8 cellular contexts compared by ENCODE assay signal in the genomic region with DNA sequence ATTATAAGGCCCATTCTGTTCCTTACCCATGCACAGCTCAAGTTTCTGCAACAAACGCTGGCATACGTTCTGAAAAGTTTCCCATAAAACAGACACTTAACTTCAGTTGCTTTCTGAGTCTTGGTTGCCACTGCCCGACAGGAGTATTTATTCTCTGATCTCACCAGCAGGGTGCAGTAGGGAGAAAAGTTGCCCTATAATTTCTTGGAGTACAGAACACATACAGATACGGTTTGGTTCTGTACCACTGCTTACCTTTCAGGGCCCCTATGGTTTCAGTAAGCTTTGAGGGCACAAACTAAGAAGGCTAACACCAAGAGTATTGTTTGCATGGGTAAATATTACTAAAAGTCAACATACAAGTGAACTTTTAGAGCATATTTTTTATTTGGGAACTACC.
A peak's percentile ranks its signal among the peaks of the same experiment; 100 is the strongest.
DNase-seq lines count a peak whose midpoint lies in the region; ATAC-seq and TF ChIP-seq lines count a peak whose summit lies in the region.

No MANE protein-coding gene starts in this region.

- H3K9me3 ChIP-seq in A673 (ENCODE audit: low read depth, low read length, poor library complexity, severe bottlenecking) (no peaks in the 10 kb centered on the region), esophagus muscularis mucosa (peaks cover 0 to 23% (median 13%) of the 10 kb centered on the region in 4 donors)

- no peak overlapping the region for H3K27ac ChIP-seq in A673 (ENCODE audit: low read depth, low read length, poor library complexity, severe bottlenecking)
- no peak overlapping the region for H3K27ac ChIP-seq in esophagus muscularis mucosa (replicated peaks in 1 of 4)

- H3K4me3 ChIP-seq in A673 (ENCODE audit: low read depth, low read length, poor library complexity, severe bottlenecking), result no peak overlapping the region
- H3K4me3 ChIP-seq in GM12864 (ENCODE audit: low read depth, low read length), result no peak overlapping the region
- no peak overlapping the region for H3K4me3 ChIP-seq in NB4 (ENCODE audit: low read depth, low read length)
- no peak overlapping the region for H3K4me3 ChIP-seq in esophagus muscularis mucosa

- TF ChIP-seq CTCF in A673 (conservative IDR thresholded peaks at IDR 0.05; ENCODE audit: low read depth, low read length) (peak; percentile 52), GM12864 (IDR thresholded peaks at IDR 0.05; ENCODE audit: low read depth, low read length, missing control alignments) (peak; percentile 55), NB4 (IDR thresholded peaks at IDR 0.05; ENCODE audit: low read depth, low read length) (peak; percentile 34), esophagus muscularis mucosa (IDR thresholded peaks at IDR 0.05) (peak in 1 of 3 experiments; percentile 22)

- DNase-seq in A673 (ENCODE audit: low spot score) (peak; percentile 43), GM12864 (ENCODE audit: low read depth) (no peak), NB4 (ENCODE audit: low read depth) (peak; percentile 30), esophagus muscularis mucosa (ENCODE audit: extremely low spot score) (peak; percentile 37), inferior parietal cortex (ENCODE audit: extremely low spot score) (no peak)

- ATAC-seq in HG03442 (IDR thresholded peaks at IDR 0.05; ENCODE audit: unreplicated experiment) (no peak), GM21360 (IDR thresholded peaks at IDR 0.05; ENCODE audit: unreplicated experiment) (no peak), HG03521 (IDR thresholded peaks at IDR 0.05; ENCODE audit: unreplicated experiment) (no peak)

- no peak for TF ChIP-seq EP300 in esophagus muscularis mucosa (IDR thresholded peaks at IDR 0.05)

- TF ChIP-seq POLR2A in NB4 (IDR thresholded peaks at IDR 0.05; ENCODE audit: extremely low read depth, insufficient read length) (no peak), esophagus muscularis mucosa (IDR thresholded peaks at IDR 0.05; ENCODE audit: low read depth) (no peak)

- no TSS peak for BruUV-seq in A673 (replicated peaks; lab: Mats Ljungman, UMichigan)

- CTCF ChIA-PET in A673 (lab: Charles Lee), result no interaction called here

- H3K4me1 ChIP-seq in A673 (ENCODE audit: insufficient read depth, low read length, poor library complexity, severe bottlenecking) (no peaks in the 10 kb centered on the region), esophagus muscularis mucosa (peaks cover 0 to 4% (median 0%) of the 10 kb centered on the region in 4 donors)

- H3K27me3 ChIP-seq in A673 (replicated peaks; ENCODE audit: insufficient read depth, low read depth, low read length, poor library complexity) (no peaks in the 10 kb centered on the region), esophagus muscularis mucosa (no peaks in the 10 kb centered on the region)

- POLR2A ChIA-PET in A673 (lab: Charles Lee; ENCODE audit: low non-redundant PET), result no interaction called here

- WGBS in esophagus muscularis mucosa, result 95% methylated on average over 4 of the region's 4 CpGs

- H3K36me3 ChIP-seq in A673 (ENCODE audit: insufficient read depth, low read length, poor library complexity, severe bottlenecking), result no peaks in the 10 kb centered on the region
- H3K36me3 ChIP-seq in esophagus muscularis mucosa, result peaks cover 13 to 65% (median 38%) of the 10 kb centered on the region in 4 donors

- intact Hi-C loops in A673 (cut with micrococcal nuclease; ENCODE audit: unreplicated experiment) (no loop called here), esophagus muscularis mucosa (cut with DNase I) (no loop called here)

Comparison
In these comparisons a context has a peak if more than half of its experiments do, and no peak if none do; other contexts are left out.
1. DNase-seq: peak in A673 (single experiment), NB4 (single experiment) and esophagus muscularis mucosa (single experiment); none in GM12864 (single experiment) and inferior parietal cortex (single experiment).